2 cellular contexts compared by ENCODE assay signal in genomic region chr12:6631549-6631961, GRCh38.
TF ChIP-seq lines count a peak whose summit lies in the region.

No MANE protein-coding gene starts in this region.

TF ChIP-seq in H1, 55 proteins besides CTCF, POLR2A, EP300 and RAD21:
- TF ChIP-seq TCF12 (IDR thresholded peaks at IDR 0.05; ENCODE audit: low read depth, low read length) = no peak
- no peak for TF ChIP-seq SP2 (IDR thresholded peaks at IDR 0.05; ENCODE audit: low read length)
- no peak for TF ChIP-seq EZH2 (IDR thresholded peaks at IDR 0.05; ENCODE audit: low read depth, low read length, severe bottlenecking)
- no peak for TF ChIP-seq SP4 (IDR thresholded peaks at IDR 0.05; ENCODE audit: low read length)
- TF ChIP-seq HDAC2 (IDR thresholded peaks at IDR 0.05; ENCODE audit: borderline replicate concordance in 1 of 2, low read depth in 2 of 2, low read length in 2 of 2) = no peak
- no peak for TF ChIP-seq POLR2AphosphoS5 (IDR thresholded peaks at IDR 0.05; ENCODE audit: low read depth, low read length)
- TF ChIP-seq RFX5 (IDR thresholded peaks at IDR 0.05; ENCODE audit: borderline replicate concordance, low read depth, low read length) = no peak
- no peak for TF ChIP-seq E2F6 (IDR thresholded peaks at IDR 0.05)
- no peak for TF ChIP-seq POU5F1 (IDR thresholded peaks at IDR 0.05; ENCODE audit: low read depth, low read length)
- TF ChIP-seq BCL11A (IDR thresholded peaks at IDR 0.05; ENCODE audit: low read depth in 2 of 2, low read length in 2 of 2) = no peak
- no peak for TF ChIP-seq CREB1 (IDR thresholded peaks at IDR 0.05)

TF ChIP-seq in SK-N-SH treated with all-trans-retinoic acid at 6 μM for 48 hours, 23 proteins besides CTCF, POLR2A, EP300 and RAD21:
- TF ChIP-seq ZFP3 (CRISPR knock-in tag; IDR thresholded peaks at IDR 0.05) = no peak
- TF ChIP-seq, protein P1, sequence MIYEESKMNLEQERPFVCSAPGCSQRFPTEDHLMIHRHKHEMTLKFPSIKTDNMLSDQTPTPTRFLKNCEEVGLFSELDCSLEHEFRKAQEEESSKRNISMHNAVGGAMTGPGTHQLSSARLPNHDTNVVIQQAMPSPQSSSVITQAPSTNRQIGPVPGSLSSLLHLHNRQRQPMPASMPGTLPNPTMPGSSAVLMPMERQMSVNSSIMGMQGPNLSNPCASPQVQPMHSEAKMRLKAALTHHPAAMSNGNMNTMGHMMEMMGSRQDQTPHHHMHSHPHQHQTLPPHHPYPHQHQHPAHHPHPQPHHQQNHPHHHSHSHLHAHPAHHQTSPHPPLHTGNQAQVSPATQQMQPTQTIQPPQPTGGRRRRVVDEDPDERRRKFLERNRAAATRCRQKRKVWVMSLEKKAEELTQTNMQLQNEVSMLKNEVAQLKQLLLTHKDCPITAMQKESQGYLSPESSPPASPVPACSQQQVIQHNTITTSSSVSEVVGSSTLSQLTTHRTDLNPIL (CRISPR knock-in tag; IDR thresholded peaks at IDR 0.05; ENCODE audit: low read depth) = no peak
- no peak for TF ChIP-seq OSR1 (CRISPR knock-in tag; IDR thresholded peaks at IDR 0.05)
- TF ChIP-seq, protein P2, sequence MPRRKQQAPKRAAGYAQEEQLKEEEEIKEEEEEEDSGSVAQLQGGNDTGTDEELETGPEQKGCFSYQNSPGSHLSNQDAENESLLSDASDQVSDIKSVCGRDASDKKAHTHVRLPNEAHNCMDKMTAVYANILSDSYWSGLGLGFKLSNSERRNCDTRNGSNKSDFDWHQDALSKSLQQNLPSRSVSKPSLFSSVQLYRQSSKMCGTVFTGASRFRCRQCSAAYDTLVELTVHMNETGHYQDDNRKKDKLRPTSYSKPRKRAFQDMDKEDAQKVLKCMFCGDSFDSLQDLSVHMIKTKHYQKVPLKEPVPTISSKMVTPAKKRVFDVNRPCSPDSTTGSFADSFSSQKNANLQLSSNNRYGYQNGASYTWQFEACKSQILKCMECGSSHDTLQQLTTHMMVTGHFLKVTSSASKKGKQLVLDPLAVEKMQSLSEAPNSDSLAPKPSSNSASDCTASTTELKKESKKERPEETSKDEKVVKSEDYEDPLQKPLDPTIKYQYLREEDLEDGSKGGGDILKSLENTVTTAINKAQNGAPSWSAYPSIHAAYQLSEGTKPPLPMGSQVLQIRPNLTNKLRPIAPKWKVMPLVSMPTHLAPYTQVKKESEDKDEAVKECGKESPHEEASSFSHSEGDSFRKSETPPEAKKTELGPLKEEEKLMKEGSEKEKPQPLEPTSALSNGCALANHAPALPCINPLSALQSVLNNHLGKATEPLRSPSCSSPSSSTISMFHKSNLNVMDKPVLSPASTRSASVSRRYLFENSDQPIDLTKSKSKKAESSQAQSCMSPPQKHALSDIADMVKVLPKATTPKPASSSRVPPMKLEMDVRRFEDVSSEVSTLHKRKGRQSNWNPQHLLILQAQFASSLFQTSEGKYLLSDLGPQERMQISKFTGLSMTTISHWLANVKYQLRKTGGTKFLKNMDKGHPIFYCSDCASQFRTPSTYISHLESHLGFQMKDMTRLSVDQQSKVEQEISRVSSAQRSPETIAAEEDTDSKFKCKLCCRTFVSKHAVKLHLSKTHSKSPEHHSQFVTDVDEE (CRISPR knock-in tag; IDR thresholded peaks at IDR 0.05) = no peak
- no peak for TF ChIP-seq ARNTL (CRISPR knock-in tag; IDR thresholded peaks at IDR 0.05; ENCODE audit: borderline replicate concordance, low read depth)
- TF ChIP-seq CSDC2 (CRISPR knock-in tag; IDR thresholded peaks at IDR 0.05) = no peak
- no peak for TF ChIP-seq ZNF70 (CRISPR knock-in tag; IDR thresholded peaks at IDR 0.05)
- TF ChIP-seq PPARA (CRISPR knock-in tag; IDR thresholded peaks at IDR 0.05; ENCODE audit: borderline replicate concordance) = no peak
- no peak for TF ChIP-seq TOX (CRISPR knock-in tag; IDR thresholded peaks at IDR 0.05; ENCODE audit: borderline replicate concordance)
- TF ChIP-seq ZNF8 (CRISPR knock-in tag; IDR thresholded peaks at IDR 0.05) = no peak
- no peak for TF ChIP-seq PATZ1 (CRISPR knock-in tag; IDR thresholded peaks at IDR 0.05; ENCODE audit: borderline replicate concordance)
- no peak for TF ChIP-seq ZFP30 (CRISPR knock-in tag; IDR thresholded peaks at IDR 0.05)
- TF ChIP-seq SNAI2 (CRISPR knock-in tag; IDR thresholded peaks at IDR 0.05) = no peak
- TF ChIP-seq ISL1 (CRISPR knock-in tag; IDR thresholded peaks at IDR 0.05) = no peak
- TF ChIP-seq RARB (CRISPR knock-in tag; IDR thresholded peaks at IDR 0.05) = no peak
- TF ChIP-seq, protein P3, sequence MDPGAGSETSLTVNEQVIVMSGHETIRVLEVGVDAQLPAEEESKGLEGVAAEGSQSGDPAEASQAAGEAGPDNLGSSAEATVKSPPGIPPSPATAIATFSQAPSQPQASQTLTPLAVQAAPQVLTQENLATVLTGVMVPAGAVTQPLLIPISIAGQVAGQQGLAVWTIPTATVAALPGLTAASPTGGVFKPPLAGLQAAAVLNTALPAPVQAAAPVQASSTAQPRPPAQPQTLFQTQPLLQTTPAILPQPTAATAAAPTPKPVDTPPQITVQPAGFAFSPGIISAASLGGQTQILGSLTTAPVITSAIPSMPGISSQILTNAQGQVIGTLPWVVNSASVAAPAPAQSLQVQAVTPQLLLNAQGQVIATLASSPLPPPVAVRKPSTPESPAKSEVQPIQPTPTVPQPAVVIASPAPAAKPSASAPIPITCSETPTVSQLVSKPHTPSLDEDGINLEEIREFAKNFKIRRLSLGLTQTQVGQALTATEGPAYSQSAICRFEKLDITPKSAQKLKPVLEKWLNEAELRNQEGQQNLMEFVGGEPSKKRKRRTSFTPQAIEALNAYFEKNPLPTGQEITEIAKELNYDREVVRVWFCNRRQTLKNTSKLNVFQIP (CRISPR knock-in tag; IDR thresholded peaks at IDR 0.05; ENCODE audit: borderline replicate concordance, low read depth) = no peak
- no peak for TF ChIP-seq ZC3H10 (CRISPR knock-in tag; IDR thresholded peaks at IDR 0.05)
- TF ChIP-seq BACH2 (CRISPR knock-in tag; IDR thresholded peaks at IDR 0.05; ENCODE audit: borderline replicate concordance) = no peak
TF ChIP-seq in SK-N-SH treated with all-trans-retinoic acid at 6 μM for 48 hours: peak in this region for 0.
